Comparison of ENCODE assay signal across 1 cellular context in genomic region chr2:177242136-177242987, GRCh38.
TF ChIP-seq lines count a peak whose summit lies in the region.

No MANE protein-coding gene starts in this region.

TF ChIP-seq in GM23338, 12 proteins besides CTCF, POLR2A, EP300 and RAD21 (continued from another document):
- TF ChIP-seq ZNF462 (CRISPR knock-in tag; IDR thresholded peaks at IDR 0.05): no peak
TF ChIP-seq in GM23338: peak in this region for 0.
